Comparison of ENCODE assay signal across 29 cellular contexts in genomic region chr20:8879669-8880068, GRCh38.
"Had no signal": no experiment of that assay in that cellular context is flagged by ENCODE, and none has a peak within 500 bp of the region (broad histone marks: within the 10 kb centered on the region; RNA-seq: fewer than 3 reads in every experiment).

No MANE protein-coding gene starts in this region.

- ATAC-seq: activated naive CD8-positive, alpha-beta T cell treated with anti-CD3 and anti-CD28 coated beads, Interleukin-2, amount 50 U/mL, for 24 hours; activated T-cell treated with anti-CD3 and anti-CD28 coated beads, Interleukin-2, amount 50 U/mL, for 4 hours; activated T-helper 17 cell treated with anti-CD3 and anti-CD28 coated beads, Interleukin-2, amount 50 U/mL, for 72 hours; body of pancreas; esophagus mucosa; T-helper 17 cell had no signal

- H3K36me3 Mint-ChIP-seq: activated naive CD8-positive, alpha-beta T cell treated with anti-CD3 and anti-CD28 coated beads for 36 hours had no signal

- DNase-seq: activated CD4-positive, alpha-beta memory T cell treated with anti-CD3 and anti-CD28 coated beads, Interleukin-2, amount 10 ng/mL, durations not matched to agents 7 days and 5 days; activated CD4-positive, alpha-beta T cell treated with anti-CD3 and anti-CD28 coated beads for 1 hour; activated CD4-positive, alpha-beta T cell treated with anti-CD3 and anti-CD28 coated beads for 4 hours; activated CD4-positive, alpha-beta T cell treated with anti-CD3 and anti-CD28 coated beads, Interleukin-2, amount 10 ng/mL, durations not matched to agents 7 days and 5 days; activated CD4-positive, alpha-beta T cell treated with anti-CD3 and anti-CD28 coated beads, Interleukin-2, amount 50 U/mL, for 4 hours; activated effector memory CD4-positive, alpha-beta T cell treated with Interleukin-2 at 50 U/mL for 16 hours; activated gamma-delta T cell treated with Interleukin-2 at 50 U/mL for 16 hours; activated naive CD4-positive, alpha-beta T cell treated with anti-CD3 and anti-CD28 coated beads, Interleukin-2, amount 50 U/mL, for 16 hours; activated naive CD4-positive, alpha-beta T cell treated with Interleukin-2 at 50 U/mL for 16 hours; activated naive CD8-positive, alpha-beta T cell treated with anti-CD3 and anti-CD28 coated beads for 36 hours; activated naive CD8-positive, alpha-beta T cell treated with anti-CD3 and anti-CD28 coated beads, Interleukin-2, amount 50 U/mL, for 24 hours; activated T-cell treated with anti-CD3 and anti-CD28 coated beads, Interleukin-2, amount 50 U/mL, for 4 hours; adrenal gland; amygdala; aorta; body of pancreas; caudate nucleus; colonic mucosa; effector CD8-positive, alpha-beta T cell; foreskin fibroblast; head of caudate nucleus; T-helper 1 cell; T-helper 17 cell; T1000 had no signal

- H3K4me3 Mint-ChIP-seq: activated CD4-positive, alpha-beta memory T cell treated with anti-CD3 and anti-CD28 coated beads, Interleukin-2, amount 10 ng/mL, durations not matched to agents 7 days and 5 days; activated CD4-positive, alpha-beta T cell treated with anti-CD3 and anti-CD28 coated beads, Interleukin-2, amount 10 ng/mL, durations not matched to agents 7 days and 5 days; activated naive CD8-positive, alpha-beta T cell treated with anti-CD3 and anti-CD28 coated beads for 36 hours; activated naive CD8-positive, alpha-beta T cell treated with anti-CD3 and anti-CD28 coated beads, Interleukin-2, amount 50 U/mL, for 24 hours; activated T-cell treated with anti-CD3 and anti-CD28 coated beads, Interleukin-2, amount 50 U/mL, for 4 hours; activated T-helper 17 cell treated with anti-CD3 and anti-CD28 coated beads, Interleukin-2, amount 50 U/mL, for 72 hours; T-helper 17 cell; T-helper 2 cell treated with Interferon-gamma antibody and Interleukin-4, amounts not matched to agents 5 μg/mL and 100 μg/mL, for 36 hours had no signal

- H3K4me1 ChIP-seq: adrenal gland, body of pancreas, colonic mucosa had no signal

- H3K36me3 ChIP-seq: adrenal gland, colonic mucosa had no signal

- H3K9me3 ChIP-seq: adrenal gland, body of pancreas, colonic mucosa had no signal

- FAIRE-seq: endometrium, frontal cortex had no signal

- H3K9me3 Mint-ChIP-seq: activated CD4-positive, alpha-beta T cell treated with anti-CD3 and anti-CD28 coated beads, Interleukin-2, amount 10 ng/mL, durations not matched to agents 7 days and 5 days; activated naive CD8-positive, alpha-beta T cell treated with anti-CD3 and anti-CD28 coated beads for 36 hours; activated T-cell treated with anti-CD3 and anti-CD28 coated beads, Interleukin-2, amount 50 U/mL, for 4 hours; T-helper 2 cell treated with Interferon-gamma antibody and Interleukin-4, amounts not matched to agents 5 μg/mL and 100 μg/mL, for 36 hours had no signal

- H3K4me1 Mint-ChIP-seq: activated CD4-positive, alpha-beta memory T cell treated with anti-CD3 and anti-CD28 coated beads, Interleukin-2, amount 10 ng/mL, durations not matched to agents 7 days and 5 days; activated CD4-positive, alpha-beta T cell treated with anti-CD3 and anti-CD28 coated beads, Interleukin-2, amount 10 ng/mL, durations not matched to agents 7 days and 5 days; activated naive CD8-positive, alpha-beta T cell treated with anti-CD3 and anti-CD28 coated beads for 36 hours; activated naive CD8-positive, alpha-beta T cell treated with anti-CD3 and anti-CD28 coated beads, Interleukin-2, amount 50 U/mL, for 24 hours; activated T-helper 17 cell treated with anti-CD3 and anti-CD28 coated beads, Interleukin-2, amount 50 U/mL, for 72 hours; T-helper 17 cell had no signal

- H3K27me3 Mint-ChIP-seq: activated CD4-positive, alpha-beta memory T cell treated with anti-CD3 and anti-CD28 coated beads, Interleukin-2, amount 10 ng/mL, durations not matched to agents 7 days and 5 days; activated CD4-positive, alpha-beta T cell treated with anti-CD3 and anti-CD28 coated beads, Interleukin-2, amount 10 ng/mL, durations not matched to agents 7 days and 5 days; activated naive CD8-positive, alpha-beta T cell treated with anti-CD3 and anti-CD28 coated beads for 36 hours; activated naive CD8-positive, alpha-beta T cell treated with anti-CD3 and anti-CD28 coated beads, Interleukin-2, amount 50 U/mL, for 24 hours; activated T-helper 17 cell treated with anti-CD3 and anti-CD28 coated beads, Interleukin-2, amount 50 U/mL, for 72 hours; T-helper 17 cell had no signal

- H3K27ac Mint-ChIP-seq: activated CD4-positive, alpha-beta memory T cell treated with anti-CD3 and anti-CD28 coated beads, Interleukin-2, amount 10 ng/mL, durations not matched to agents 7 days and 5 days; activated CD4-positive, alpha-beta T cell treated with anti-CD3 and anti-CD28 coated beads, Interleukin-2, amount 10 ng/mL, durations not matched to agents 7 days and 5 days; activated naive CD8-positive, alpha-beta T cell treated with anti-CD3 and anti-CD28 coated beads for 36 hours; activated naive CD8-positive, alpha-beta T cell treated with anti-CD3 and anti-CD28 coated beads, Interleukin-2, amount 50 U/mL, for 24 hours; activated T-helper 17 cell treated with anti-CD3 and anti-CD28 coated beads, Interleukin-2, amount 50 U/mL, for 72 hours; T-helper 17 cell; T-helper 2 cell treated with Interferon-gamma antibody and Interleukin-4, amounts not matched to agents 5 μg/mL and 100 μg/mL, for 36 hours had no signal

- H3K27ac ChIP-seq: adrenal gland, body of pancreas, colonic mucosa had no signal

- H3K4me3 ChIP-seq: adrenal gland, body of pancreas, colonic mucosa had no signal

- H3K27me3 ChIP-seq: adrenal gland, body of pancreas, colonic mucosa had no signal
